ENCODE assay signal across 8 cellular contexts in the genomic region with DNA sequence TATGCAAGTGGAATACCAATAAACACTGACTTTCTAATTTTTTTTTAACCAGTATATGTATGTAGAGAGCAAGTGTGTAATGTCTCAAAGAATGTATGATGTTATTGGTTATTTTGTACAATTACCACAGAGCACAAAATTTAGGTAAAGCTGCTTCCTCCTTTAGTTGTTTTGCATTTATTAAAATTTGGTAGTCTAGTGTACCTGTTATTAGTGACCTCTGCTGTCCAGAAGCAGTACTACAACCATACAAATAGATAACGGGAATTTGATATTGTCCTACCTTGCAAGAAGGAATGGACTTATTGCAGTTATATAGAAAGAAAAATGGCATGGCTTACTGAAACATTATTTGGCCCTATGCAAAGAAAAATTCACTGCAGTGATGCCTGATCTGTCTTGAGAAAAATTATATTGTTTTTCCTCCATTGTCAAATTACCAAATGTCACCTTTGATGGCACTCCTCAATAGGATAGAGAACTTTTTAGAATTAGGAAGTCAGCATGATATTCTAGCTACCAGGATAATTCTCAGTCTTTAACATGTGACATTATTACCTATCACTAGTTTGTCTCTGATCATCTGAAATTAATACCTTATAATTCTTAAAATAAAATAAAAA.
DNase-seq lines count a peak whose midpoint lies in the region; ATAC-seq, FAIRE-seq and TF ChIP-seq lines count a peak whose summit lies in the region.

No MANE protein-coding gene starts in this region.

- no TSS peak for BruUV-seq in MCF 10A (replicated peaks; lab: Mats Ljungman, UMichigan)

- H3K4me1 Mint-ChIP-seq in HFFc6 (ENCODE audit: low read depth) (no peaks in the 10 kb centered on the region), MCF 10A (ENCODE audit: insufficient read depth, unreplicated experiment) (no peaks in the 10 kb centered on the region)

- DNase-seq in D721Med (ENCODE audit: insufficient read length, low spot score) (no peak), HFFc6 (peak; percentile 47), NCI-H524 treated with DMSO at 0.1 percent for 48 hours (lab: John Stamatoyannopoulos, UW) (peak; percentile 1), MCF 10A (ENCODE audit: unreplicated experiment) (peak; percentile 57), lung microvascular endothelial cell (ENCODE audit: low read depth in 2 of 2) (peak; percentile 73 to 82), NCI-H774 (lab: John Stamatoyannopoulos, UW) (no peak), cortex of kidney (lab: John Stamatoyannopoulos, UW) (no peak)

- H3K27me3 Mint-ChIP-seq in HFFc6 (ENCODE audit: insufficient read depth), result no peaks in the 10 kb centered on the region
- peaks cover 51% of the 10 kb centered on the region for H3K27me3 Mint-ChIP-seq in MCF 10A (ENCODE audit: insufficient read depth, unreplicated experiment)

- POLR2A ChIA-PET in MCF 10A (lab: Yijun Ruan, JAX), result interaction anchor here (1.1 kb wide), 1 partner anchor 317 kb away, joined by 3 read pairs; no protein-coding TSS in a partner anchor

- H3K4me3 Mint-ChIP-seq in HFFc6, result no peak overlapping the region
- H3K4me3 Mint-ChIP-seq in MCF 10A (ENCODE audit: unreplicated experiment), result no peak overlapping the region

- no peaks in the 10 kb centered on the region for H3K9me3 Mint-ChIP-seq in HFFc6
- H3K9me3 Mint-ChIP-seq in MCF 10A (ENCODE audit: unreplicated experiment), result no peaks in the 10 kb centered on the region

- no peak overlapping the region for H3K27ac Mint-ChIP-seq in HFFc6
- H3K27ac Mint-ChIP-seq in MCF 10A (ENCODE audit: low read depth, unreplicated experiment), result no peak overlapping the region

- TF ChIP-seq CTCF in D721Med (IDR thresholded peaks at IDR 0.05; ENCODE audit: insufficient read depth, missing control alignments) (peak; percentile 68), HFFc6 (IDR thresholded peaks at IDR 0.05) (peak; percentile 85), MCF 10A (IDR thresholded peaks at IDR 0.05; ENCODE audit: unreplicated experiment) (peak; percentile 57)

- H3K36me3 Mint-ChIP-seq in HFFc6 (ENCODE audit: low read depth), result no peaks in the 10 kb centered on the region
- H3K36me3 Mint-ChIP-seq in MCF 10A (ENCODE audit: insufficient read depth, unreplicated experiment), result no peaks in the 10 kb centered on the region

- CTCF ChIA-PET in MCF 10A (lab: Yijun Ruan, JAX), result interaction anchor here (0.6 to 8.6 kb wide), 22 partner anchors 8 to 731 kb away, joined by 3 to 115 read pairs (median 4); no protein-coding TSS in a partner anchor

- FAIRE-seq in D721Med (lab: Jason Lieb, UNC), result no peak

- ATAC-seq in activated CD4-positive, CD25-positive, alpha-beta regulatory T cell treated with anti-CD3 and anti-CD28 coated beads, Interleukin-2, amount 50 U/mL, for 24 hours, result no peak

- intact Hi-C loops in MCF 10A (cut with micrococcal nuclease), result loop anchor here (1.0 to 2.0 kb wide), 3 partner anchors 160 to 730 kb away; no protein-coding TSS in a partner anchor

Comparison
In these comparisons a context has a peak if more than half of its experiments do, and no peak if none do; other contexts are left out.
1. DNase-seq: peak in HFFc6 (single experiment), NCI-H524 treated with DMSO at 0.1 percent for 48 hours (single experiment), MCF 10A (single experiment) and lung microvascular endothelial cell (2 of 2); none in D721Med (single experiment), NCI-H774 (single experiment) and cortex of kidney (single experiment).
2. Peak in every context shown above with its lines, with median percentiles within 50 percentile points of each other: CTCF ChIP-seq.